22 cellular contexts compared by ENCODE assay signal in the genomic region with DNA sequence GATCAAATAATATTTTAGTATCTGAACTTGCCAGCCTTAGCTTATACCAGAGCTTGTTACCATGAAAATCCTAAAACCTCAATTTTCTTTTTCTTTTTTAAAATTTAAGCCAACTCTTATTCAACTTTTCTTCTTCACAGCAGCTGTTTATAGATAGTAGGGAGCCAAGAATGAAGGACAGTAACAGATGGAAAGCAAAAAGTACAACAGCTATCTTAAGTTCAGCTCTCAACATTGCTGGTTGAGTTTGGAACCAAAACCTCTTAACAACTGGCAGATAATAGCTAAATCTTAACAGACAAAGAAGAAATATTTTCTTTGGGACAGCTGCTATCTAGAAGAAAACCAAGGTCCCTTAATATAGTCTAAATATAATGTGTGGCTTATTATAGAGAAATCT.
"Had no signal": no experiment of that assay in that cellular context is flagged by ENCODE, and none has a peak within 500 bp of the region (broad histone marks: within the 10 kb centered on the region; RNA-seq: fewer than 3 reads in every experiment).

No MANE protein-coding gene starts in this region.

- H3K9me3 Mint-ChIP-seq: activated CD4-positive, alpha-beta T cell treated with anti-CD3 and anti-CD28 coated beads, Interleukin-2, amount 10 ng/mL, durations not matched to agents 7 days and 5 days; activated T-cell treated with anti-CD3 and anti-CD28 coated beads, Interleukin-2, amount 50 U/mL, for 24 hours; effector memory CD8-positive, alpha-beta T cell; memory B cell; stimulated activated effector memory CD8-positive, alpha-beta T cell treated with anti-CD3 and anti-CD28 coated beads, Interleukin-12 subunit alpha, Interleukin-12 subunit beta, amount 100 ng/mL, for 72 hours had no signal

- H3K27me3 Mint-ChIP-seq: activated CD4-positive, alpha-beta T cell treated with anti-CD3 and anti-CD28 coated beads, Interleukin-2, amount 10 ng/mL, durations not matched to agents 7 days and 5 days; activated T-cell treated with anti-CD3 and anti-CD28 coated beads, Interleukin-2, amount 50 U/mL, for 24 hours; effector memory CD8-positive, alpha-beta T cell; memory B cell; naive thymus-derived CD8-positive, alpha-beta T cell had no signal

- H3K9me3 ChIP-seq: ascending aorta, breast epithelium, mucosa of descending colon, ovary, psoas muscle, right lobe of liver, upper lobe of right lung had no signal

- H3K27ac Mint-ChIP-seq: activated CD4-positive, alpha-beta T cell treated with anti-CD3 and anti-CD28 coated beads, Interleukin-2, amount 10 ng/mL, durations not matched to agents 7 days and 5 days; activated CD8-positive, alpha-beta T cell treated with anti-CD3 and anti-CD28 coated beads, Interleukin-2, amount 10 ng/mL, durations not matched to agents 7 days and 5 days; activated T-cell treated with anti-CD3 and anti-CD28 coated beads, Interleukin-2, amount 50 U/mL, for 24 hours; effector memory CD8-positive, alpha-beta T cell; memory B cell; stimulated activated effector memory CD8-positive, alpha-beta T cell treated with anti-CD3 and anti-CD28 coated beads, Interleukin-12 subunit alpha, Interleukin-12 subunit beta, amount 100 ng/mL, for 72 hours had no signal

- H3K36me3 ChIP-seq: breast epithelium, ovary had no signal

- H3K27me3 ChIP-seq: ascending aorta, breast epithelium, ovary, right lobe of liver, upper lobe of right lung had no signal

- H3K4me1 ChIP-seq: ascending aorta, breast epithelium, upper lobe of right lung had no signal

- H3K4me3 Mint-ChIP-seq: activated CD4-positive, alpha-beta T cell treated with anti-CD3 and anti-CD28 coated beads, Interleukin-2, amount 10 ng/mL, durations not matched to agents 7 days and 5 days; activated CD8-positive, alpha-beta T cell treated with anti-CD3 and anti-CD28 coated beads, Interleukin-2, amount 10 ng/mL, durations not matched to agents 7 days and 5 days; activated T-cell treated with anti-CD3 and anti-CD28 coated beads, Interleukin-2, amount 50 U/mL, for 24 hours; effector memory CD8-positive, alpha-beta T cell; memory B cell; naive thymus-derived CD8-positive, alpha-beta T cell; stimulated activated effector memory CD8-positive, alpha-beta T cell treated with anti-CD3 and anti-CD28 coated beads, Interleukin-12 subunit alpha, Interleukin-12 subunit beta, amount 100 ng/mL, for 72 hours had no signal

- DNase-seq: activated CD4-positive, alpha-beta T cell treated with anti-CD3 and anti-CD28 coated beads, Interleukin-2, amount 10 ng/mL, durations not matched to agents 7 days and 5 days; activated CD8-positive, alpha-beta T cell treated with anti-CD3 and anti-CD28 coated beads, Interleukin-2, amount 10 ng/mL, durations not matched to agents 7 days and 5 days; activated effector memory CD4-positive, alpha-beta T cell treated with Interleukin-2 at 50 U/mL for 16 hours; activated naive CD4-positive, alpha-beta T cell treated with anti-CD3 and anti-CD28 coated beads, Interleukin-2, amount 50 U/mL, for 16 hours; activated T-cell treated with anti-CD3 and anti-CD28 coated beads, Interleukin-2, amount 50 U/mL, for 24 hours; dermis blood vessel endothelial cell; effector memory CD8-positive, alpha-beta T cell; hippocampal formation; mucosa of descending colon; naive thymus-derived CD8-positive, alpha-beta T cell; ovary; psoas muscle; right lobe of liver; stimulated activated CD4-positive, alpha-beta T cell treated with anti-CD3 and anti-CD28 coated beads, Interleukin-4, amount 100 ng/mL, for 24 hours; T-helper 1 cell; T1000; upper lobe of right lung had no signal

- H3K27ac ChIP-seq: ascending aorta, breast epithelium, ovary, psoas muscle, right lobe of liver, upper lobe of right lung had no signal

- H3K4me3 ChIP-seq: ascending aorta, breast epithelium, mucosa of descending colon, ovary, psoas muscle, right lobe of liver, upper lobe of right lung had no signal

- H3K4me1 Mint-ChIP-seq: memory B cell; stimulated activated effector memory CD8-positive, alpha-beta T cell treated with anti-CD3 and anti-CD28 coated beads, Interleukin-12 subunit alpha, Interleukin-12 subunit beta, amount 100 ng/mL, for 72 hours had no signal

- ATAC-seq: activated CD4-positive, CD25-positive, alpha-beta regulatory T cell treated with anti-CD3 and anti-CD28 coated beads, Interleukin-2, amount 50 U/mL, for 24 hours; activated CD8-positive, alpha-beta T cell treated with anti-CD3 and anti-CD28 coated beads, Interleukin-2, amount 10 ng/mL, durations not matched to agents 7 days and 5 days; effector memory CD8-positive, alpha-beta T cell; mucosa of descending colon; naive thymus-derived CD8-positive, alpha-beta T cell; right lobe of liver; stimulated activated effector memory CD8-positive, alpha-beta T cell treated with anti-CD3 and anti-CD28 coated beads, Interleukin-12 subunit alpha, Interleukin-12 subunit beta, amount 100 ng/mL, for 72 hours; upper lobe of right lung had no signal
